ENCODE assay signal across 19 cellular contexts in genomic region chr2:240688563-240688919, GRCh38. TPM values are rescaled to one million over a fixed set of nuclear protein-coding genes. Genes with fewer than 3 reads are reported as not detected.
"Had no signal": no experiment of that assay in that cellular context is flagged by ENCODE, and none has a peak within 500 bp of the region (broad histone marks: within the 10 kb centered on the region; RNA-seq: fewer than 3 reads in every experiment).

No MANE protein-coding gene starts in this region.

- H3K9me3 ChIP-seq: adrenal gland, gastroesophageal sphincter, lower lobe of right lung, prostate gland, SK-N-SH, upper lobe of left lung had no signal

- H3K27ac Mint-ChIP-seq: activated naive CD4-positive, alpha-beta T cell treated with anti-CD3 and anti-CD28 coated beads for 36 hours; effector memory CD8-positive, alpha-beta T cell; mesothelial cell of epicardium; naive B cell had no signal

- H3K27me3 Mint-ChIP-seq: effector memory CD8-positive, alpha-beta T cell; naive B cell had no signal

- H3K4me3 ChIP-seq: adrenal gland, gastroesophageal sphincter, hepatocyte, lower lobe of right lung, prostate gland, upper lobe of left lung had no signal

- H3K27me3 ChIP-seq: adrenal gland, hepatocyte, upper lobe of left lung had no signal

- H3K27ac ChIP-seq: adrenal gland, epithelial cell of prostate, gastroesophageal sphincter, hepatocyte, lower lobe of right lung, prostate gland, upper lobe of left lung had no signal

- H3K4me3 Mint-ChIP-seq: activated naive CD4-positive, alpha-beta T cell treated with anti-CD3 and anti-CD28 coated beads for 36 hours; effector memory CD8-positive, alpha-beta T cell; mesothelial cell of epicardium; naive B cell had no signal

- H3K36me3 Mint-ChIP-seq: mesothelial cell of epicardium, naive B cell had no signal

- DNase-seq: activated CD4-positive, CD25-positive, alpha-beta regulatory T cell; activated naive CD4-positive, alpha-beta T cell treated with anti-CD3 and anti-CD28 coated beads for 36 hours; central memory CD4-positive, alpha-beta T cell; effector memory CD8-positive, alpha-beta T cell; kidney glomerular epithelial cell; lower lobe of right lung; naive B cell; SK-N-SH; stimulated activated CD4-positive, alpha-beta T cell treated with anti-CD3 and anti-CD28 coated beads, Interleukin-2, amount 100 ng/mL, for 24 hours; stimulated activated naive CD4-positive, alpha-beta T cell had no signal

- H3K9me3 Mint-ChIP-seq: activated naive CD4-positive, alpha-beta T cell treated with anti-CD3 and anti-CD28 coated beads for 36 hours; effector memory CD8-positive, alpha-beta T cell; mesothelial cell of epicardium; naive B cell had no signal

- H3K4me1 ChIP-seq: adrenal gland, gastroesophageal sphincter, lower lobe of right lung, prostate gland, upper lobe of left lung had no signal

- ATAC-seq: effector memory CD8-positive, alpha-beta T cell; gastroesophageal sphincter; lower lobe of right lung; sciatic nerve had no signal

- H3K36me3 ChIP-seq: adrenal gland, gastroesophageal sphincter, lower lobe of right lung, prostate gland, upper lobe of left lung had no signal

RNA-seq across cellular contexts. Expression of gene AQP12A, which starts 3.1 kb away (rescaled TPM):
- total RNA-seq: activated naive CD4-positive, alpha-beta T cell treated with anti-CD3 and anti-CD28 coated beads for 36 hours; adrenal gland; gastroesophageal sphincter; hepatocyte; lower lobe of right lung; mesothelial cell of epicardium; prostate gland; sciatic nerve; T-helper 1 cell treated with Interleukin-12 subunit alpha and Interleukin-12 subunit beta and Interleukin-4 antibody, amounts not matched to agents 30 ng/mL and 1 ng/mL, for 36 hours; upper lobe of left lung had no signal

RNA-seq across cellular contexts. Expression of gene AQP12B, which starts 5.9 kb away (rescaled TPM):
- total RNA-seq: activated naive CD4-positive, alpha-beta T cell treated with anti-CD3 and anti-CD28 coated beads for 36 hours; adrenal gland; gastroesophageal sphincter; hepatocyte; lower lobe of right lung; mesothelial cell of epicardium; prostate gland; sciatic nerve; T-helper 1 cell treated with Interleukin-12 subunit alpha and Interleukin-12 subunit beta and Interleukin-4 antibody, amounts not matched to agents 30 ng/mL and 1 ng/mL, for 36 hours; upper lobe of left lung had no signal
